11 cellular contexts compared by ENCODE assay signal in the genomic region with DNA sequence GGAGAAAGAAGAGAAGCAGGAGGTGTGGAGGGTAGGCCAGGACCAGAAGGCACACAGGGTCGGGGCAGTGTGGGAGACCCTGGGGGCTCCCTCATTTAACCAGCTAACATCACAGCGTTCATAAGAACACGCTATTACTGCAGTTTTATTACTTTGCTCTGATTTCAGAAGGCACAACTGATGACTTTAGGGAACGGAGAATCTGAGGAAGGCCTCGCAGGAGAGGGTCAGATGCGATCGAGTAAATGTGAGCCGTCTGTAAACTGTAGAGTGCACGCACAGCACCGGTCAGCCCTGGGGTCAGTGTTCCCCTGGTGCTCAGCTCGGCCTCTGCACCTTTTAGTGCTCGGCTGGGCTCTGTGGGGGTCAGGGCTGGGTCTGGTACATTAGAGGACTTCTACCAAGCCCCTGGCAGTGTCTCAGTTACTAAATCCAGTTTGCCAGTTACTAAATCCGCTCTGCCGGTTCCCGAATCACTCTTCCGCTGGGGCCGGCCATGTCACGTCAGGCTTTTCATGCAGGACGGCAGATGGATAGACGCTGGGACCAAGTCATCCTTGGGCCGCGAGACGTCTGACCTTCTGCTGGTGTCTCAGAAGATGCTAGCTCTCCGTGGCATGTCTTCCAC.
A peak's percentile ranks its signal among the peaks of the same experiment; 100 is the strongest.
DNase-seq lines count a peak whose midpoint lies in the region; ATAC-seq and TF ChIP-seq lines count a peak whose summit lies in the region.
"Had no signal": no experiment of that assay in that cellular context is flagged by ENCODE, and none has a peak within 500 bp of the region (broad histone marks: within the 10 kb centered on the region; RNA-seq: fewer than 3 reads in every experiment).

No MANE protein-coding gene starts in this region.

- H3K9ac ChIP-seq in liver (ENCODE audit: low read depth in 1 of 2, low read length in 2 of 2), result no peak overlapping the region

- ATAC-seq in activated naive CD8-positive, alpha-beta T cell treated with anti-CD3 and anti-CD28 coated beads, Interleukin-2, amount 50 U/mL, for 24 hours, result no peak
- ATAC-seq in GM21717 (IDR thresholded peaks at IDR 0.05; ENCODE audit: unreplicated experiment), result no peak

- WGBS in liver, result 84% methylated on average over 24 of the region's 24 CpGs

- peaks cover 7 to 17% (median 11%) of the 10 kb centered on the region in 4 donors for H3K4me1 ChIP-seq in liver (ENCODE audit: control insufficient read depth in 4 of 4, insufficient read depth in 4 of 4, low read length in 3 of 4)

- no peaks in the 10 kb centered on the region for H3K27me3 Mint-ChIP-seq in T-helper 1 cell treated with Interleukin-12 subunit alpha and Interleukin-12 subunit beta and Interleukin-4 antibody, amounts not matched to agents 30 μg/mL and 1 μg/mL, for 36 hours (ENCODE audit: low read depth)
- H3K27me3 Mint-ChIP-seq in activated naive CD8-positive, alpha-beta T cell treated with anti-CD3 and anti-CD28 coated beads, Interleukin-2, amount 50 U/mL, for 24 hours, result no peaks in the 10 kb centered on the region

- no peaks in the 10 kb centered on the region for H3K9me3 ChIP-seq in liver (ENCODE audit: control insufficient read depth in 4 of 4, low read length in 3 of 4)
- H3K9me3 ChIP-seq: ovary had no signal

- H3K4me3 Mint-ChIP-seq in T-helper 1 cell treated with Interleukin-12 subunit alpha and Interleukin-12 subunit beta and Interleukin-4 antibody, amounts not matched to agents 30 μg/mL and 1 μg/mL, for 36 hours, result peak overlapping the region; percentile 26
- peak overlapping the region; percentile 70 for H3K4me3 Mint-ChIP-seq in activated naive CD8-positive, alpha-beta T cell treated with anti-CD3 and anti-CD28 coated beads, Interleukin-2, amount 50 U/mL, for 24 hours

- no peak for TF ChIP-seq CTCF in liver (IDR thresholded peaks at IDR 0.05; ENCODE audit: low read depth, low read length, missing input control)

- peaks cover 5% of the 10 kb centered on the region for H3K9me3 Mint-ChIP-seq in T-helper 1 cell treated with Interleukin-12 subunit alpha and Interleukin-12 subunit beta and Interleukin-4 antibody, amounts not matched to agents 30 μg/mL and 1 μg/mL, for 36 hours
- H3K9me3 Mint-ChIP-seq in activated naive CD8-positive, alpha-beta T cell treated with anti-CD3 and anti-CD28 coated beads, Interleukin-2, amount 50 U/mL, for 24 hours, result peaks cover 9% of the 10 kb centered on the region

- H3K27me3 ChIP-seq in liver (ENCODE audit: control insufficient read depth in 4 of 4, insufficient read depth in 4 of 4, low read length in 3 of 4), result no peaks in the 10 kb centered on the region
- H3K27me3 ChIP-seq: ovary had no signal

- peak overlapping the region; percentile 80 for H3K27ac Mint-ChIP-seq in T-helper 1 cell treated with Interleukin-12 subunit alpha and Interleukin-12 subunit beta and Interleukin-4 antibody, amounts not matched to agents 30 μg/mL and 1 μg/mL, for 36 hours
- peak overlapping the region; percentile 90 for H3K27ac Mint-ChIP-seq in activated naive CD8-positive, alpha-beta T cell treated with anti-CD3 and anti-CD28 coated beads, Interleukin-2, amount 50 U/mL, for 24 hours

- DNase-seq in T-helper 1 cell (no peak), substantia nigra (lab: John Stamatoyannopoulos, UW) (no peak), NCI-H1436 treated with DMSO at 0.1 percent for 48 hours (lab: John Stamatoyannopoulos, UW) (no peak), NCI-H2081 (lab: John Stamatoyannopoulos, UW) (no peak)
- DNase-seq in activated naive CD8-positive, alpha-beta T cell treated with anti-CD3 and anti-CD28 coated beads, Interleukin-2, amount 50 U/mL, for 24 hours, result no peak
- DNase-seq: activated CD4-positive, CD25-positive, alpha-beta regulatory T cell treated with anti-CD3 and anti-CD28 coated beads, Interleukin-2, amount 50 U/mL, for 72 hours; NCI-H2029; ovary had no signal

- peaks cover 46% of the 10 kb centered on the region for H3K36me3 Mint-ChIP-seq in T-helper 1 cell treated with Interleukin-12 subunit alpha and Interleukin-12 subunit beta and Interleukin-4 antibody, amounts not matched to agents 30 μg/mL and 1 μg/mL, for 36 hours (ENCODE audit: low read depth)
- peaks cover 52% of the 10 kb centered on the region for H3K36me3 Mint-ChIP-seq in activated naive CD8-positive, alpha-beta T cell treated with anti-CD3 and anti-CD28 coated beads, Interleukin-2, amount 50 U/mL, for 24 hours (ENCODE audit: low read depth)

- TF ChIP-seq RAD21 in liver (IDR thresholded peaks at IDR 0.05), result no peak

- peak overlapping the region; percentile 65 to 69 for H3K27ac ChIP-seq in liver (ENCODE audit: low read depth in 1 of 2, low read length in 2 of 2)
- peak overlapping the region; percentile 15 for H3K27ac ChIP-seq in substantia nigra (ENCODE audit: low read depth, low read length, poor library complexity, severe bottlenecking)
- H3K27ac ChIP-seq: ovary had no signal

- H3K4me1 Mint-ChIP-seq in T-helper 1 cell treated with Interleukin-12 subunit alpha and Interleukin-12 subunit beta and Interleukin-4 antibody, amounts not matched to agents 30 μg/mL and 1 μg/mL, for 36 hours (ENCODE audit: low read depth), result peaks cover 67% of the 10 kb centered on the region
- peaks cover 86% of the 10 kb centered on the region for H3K4me1 Mint-ChIP-seq in activated naive CD8-positive, alpha-beta T cell treated with anti-CD3 and anti-CD28 coated beads, Interleukin-2, amount 50 U/mL, for 24 hours

- H3K4me3 ChIP-seq in liver (ENCODE audit: low read depth in 1 of 3, low read length in 3 of 3), result no peak overlapping the region
- H3K4me3 ChIP-seq: ovary had no signal

- peaks cover 0 to 7% (median 3%) of the 10 kb centered on the region in 4 donors for H3K36me3 ChIP-seq in liver (ENCODE audit: control insufficient read depth in 4 of 4, insufficient read depth in 3 of 4, low read depth in 1 of 4, low read length in 3 of 4)
- H3K36me3 ChIP-seq: ovary had no signal

TF ChIP-seq in liver, 16 proteins besides CTCF, POLR2A, EP300 and RAD21:
- no peak for TF ChIP-seq HNF4A (conservative IDR thresholded peaks at IDR 0.05)
- no peak for TF ChIP-seq HNF4G (IDR thresholded peaks at IDR 0.05)
- TF ChIP-seq SP1 (IDR thresholded peaks at IDR 0.05), result no peak
- TF ChIP-seq FOXA2 (IDR thresholded peaks at IDR 0.05), result no peak
- TF ChIP-seq REST (IDR thresholded peaks at IDR 0.05), result no peak
- TF ChIP-seq RXRA (IDR thresholded peaks at IDR 0.05), result no peak
- no peak for TF ChIP-seq FOXA1 (IDR thresholded peaks at IDR 0.05)
- TF ChIP-seq MAX (IDR thresholded peaks at IDR 0.05), result no peak
- TF ChIP-seq YY1 (IDR thresholded peaks at IDR 0.05), result no peak
- TF ChIP-seq NR2F2 (IDR thresholded peaks at IDR 0.05), result no peak
- TF ChIP-seq ATF3 (IDR thresholded peaks at IDR 0.05), result no peak
- no peak for TF ChIP-seq GABPA (IDR thresholded peaks at IDR 0.05 in 1 of 2, conservative IDR thresholded peaks at IDR 0.05 in 1 of 2)
